Comparison of ENCODE assay signal across 29 cellular contexts in the genomic region with DNA sequence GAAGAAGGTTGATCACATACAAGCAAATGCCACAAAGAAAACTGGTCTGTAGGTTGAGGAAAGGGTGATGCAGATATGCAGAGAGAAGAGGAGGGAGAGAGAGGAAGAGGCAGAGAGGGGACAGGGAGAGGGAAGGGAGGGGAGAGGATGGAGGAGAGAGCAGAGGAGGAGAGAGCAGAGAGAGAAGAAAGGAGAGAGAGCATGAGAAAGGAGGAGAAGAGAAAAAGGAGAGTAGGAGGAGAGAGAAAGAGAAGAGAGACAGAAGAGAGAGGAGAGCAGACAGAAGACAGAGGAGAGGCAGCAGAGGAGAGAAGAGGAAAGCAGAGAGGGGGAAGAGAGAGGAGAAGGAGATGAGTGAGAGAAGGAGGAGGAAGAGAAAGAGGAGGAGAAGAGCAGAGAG. TPM values are rescaled to one million over a fixed set of nuclear protein-coding genes. Genes with fewer than 3 reads are reported as not detected.
"Had no signal": no experiment of that assay in that cellular context is flagged by ENCODE, and none has a peak within 500 bp of the region (broad histone marks: within the 10 kb centered on the region; RNA-seq: fewer than 3 reads in every experiment).

No MANE protein-coding gene starts in this region.

- H3K36me3 ChIP-seq: neural progenitor cell, ovary, stomach, thoracic aorta, thyroid gland, tibial nerve, upper lobe of left lung, vagina had no signal

- H3K9me3 Mint-ChIP-seq: natural killer cell; nephron; neural progenitor cell; stimulated activated naive CD8-positive, alpha-beta T cell treated with anti-CD3 and anti-CD28 coated beads, Interleukin-15, Interleukin-2, amounts not matched to agents 100 ng/mL and 50 ng/mL, for 24 hours had no signal

- H3K36me3 Mint-ChIP-seq: naive thymus-derived CD4-positive, alpha-beta T cell; natural killer cell; neural progenitor cell; stimulated activated effector memory CD8-positive, alpha-beta T cell treated with anti-CD3 and anti-CD28 coated beads, Interleukin-12 subunit alpha, Interleukin-12 subunit beta, amount 100 ng/mL, for 72 hours; stimulated activated naive B cell treated with anti-CD40 and anti-IgM and Interleukin-4, amounts not matched to agents 10 μg/mL and 1 μg/mL and 100 μg/mL, for 72 hours had no signal

- H3K4me3 Mint-ChIP-seq: naive thymus-derived CD4-positive, alpha-beta T cell; natural killer cell; nephron; neural progenitor cell; stimulated activated effector memory CD8-positive, alpha-beta T cell treated with anti-CD3 and anti-CD28 coated beads, Interleukin-12 subunit alpha, Interleukin-12 subunit beta, amount 100 ng/mL, for 72 hours; stimulated activated naive B cell treated with anti-CD40 and anti-IgM and Interleukin-4, amounts not matched to agents 10 μg/mL and 1 μg/mL and 100 μg/mL, for 72 hours; stimulated activated naive CD8-positive, alpha-beta T cell treated with anti-CD3 and anti-CD28 coated beads, Interleukin-15, Interleukin-2, amounts not matched to agents 100 ng/mL and 50 ng/mL, for 24 hours had no signal

- H3K9me3 ChIP-seq: ovary, psoas muscle, stomach, thoracic aorta, thyroid gland, tibial nerve, upper lobe of left lung, vagina had no signal

- H3K4me1 ChIP-seq: neural progenitor cell, psoas muscle, vagina had no signal

- H3K4me3 ChIP-seq: neural progenitor cell, ovary, psoas muscle, stomach, thoracic aorta, thyroid gland, tibial nerve, upper lobe of left lung, vagina had no signal

- FAIRE-seq: small intestine, urothelium cell line had no signal

- H3K27me3 ChIP-seq: neural progenitor cell, ovary, stomach, thyroid gland, tibial nerve, upper lobe of left lung, vagina had no signal

- H3K79me2 ChIP-seq: parathyroid adenoma had no signal

- H3K4me1 Mint-ChIP-seq: natural killer cell; neural progenitor cell; stimulated activated effector memory CD8-positive, alpha-beta T cell treated with anti-CD3 and anti-CD28 coated beads, Interleukin-12 subunit alpha, Interleukin-12 subunit beta, amount 100 ng/mL, for 72 hours; stimulated activated naive B cell treated with anti-CD40 and anti-IgM and Interleukin-4, amounts not matched to agents 10 μg/mL and 1 μg/mL and 100 μg/mL, for 72 hours had no signal

- ATAC-seq: naive thymus-derived CD4-positive, alpha-beta T cell; natural killer cell; psoas muscle; right cardiac atrium; sciatic nerve; stimulated activated effector memory CD8-positive, alpha-beta T cell treated with anti-CD3 and anti-CD28 coated beads, Interleukin-12 subunit alpha, Interleukin-12 subunit beta, amount 100 ng/mL, for 72 hours; stimulated activated naive B cell treated with anti-CD40 and anti-IgM and Interleukin-4, amounts not matched to agents 10 μg/mL and 1 μg/mL and 100 μg/mL, for 72 hours had no signal

- DNase-seq: naive thymus-derived CD4-positive, alpha-beta T cell; natural killer cell; occipital lobe; ovary; posterior cingulate gyrus; psoas muscle; right cardiac atrium; small intestine; stimulated activated CD4-positive, alpha-beta T cell treated with anti-CD3 and anti-CD28 coated beads, Interleukin-15, amount 100 ng/mL, for 24 hours; stimulated activated CD4-positive, alpha-beta T cell treated with anti-CD3 and anti-CD28 coated beads, Interleukin-2, amount 100 ng/mL, for 24 hours; stimulated activated CD4-positive, alpha-beta T cell treated with anti-CD3 and anti-CD28 coated beads, Interleukin-2, amount 100 ng/mL, for 48 hours; stimulated activated CD4-positive, alpha-beta T cell treated with anti-CD3 and anti-CD28 coated beads, Interleukin-4, amount 100 ng/mL, for 24 hours; stimulated activated naive B cell treated with anti-CD40 and anti-IgM and Interleukin-4, amounts not matched to agents 10 μg/mL and 1 μg/mL and 100 μg/mL, for 72 hours; stimulated activated naive CD4-positive, alpha-beta T cell treated with Interleukin-2 at 50 U/mL for 16 hours; stomach; thyroid gland; trophoblast cell had no signal

- H2AFZ ChIP-seq: neural progenitor cell, parathyroid adenoma had no signal

- H3K27me3 Mint-ChIP-seq: progenitor cell of endocrine pancreas; stimulated activated naive CD8-positive, alpha-beta T cell treated with anti-CD3 and anti-CD28 coated beads, Interleukin-15, Interleukin-2, amounts not matched to agents 100 ng/mL and 50 ng/mL, for 24 hours had no signal

- H3K27ac ChIP-seq: neural progenitor cell, ovary, parathyroid adenoma, psoas muscle, stomach, thoracic aorta, tibial nerve, vagina had no signal

- H3K27ac Mint-ChIP-seq: naive thymus-derived CD4-positive, alpha-beta T cell; natural killer cell; neural progenitor cell; progenitor cell of endocrine pancreas; stimulated activated effector memory CD8-positive, alpha-beta T cell treated with anti-CD3 and anti-CD28 coated beads, Interleukin-12 subunit alpha, Interleukin-12 subunit beta, amount 100 ng/mL, for 72 hours; stimulated activated naive B cell treated with anti-CD40 and anti-IgM and Interleukin-4, amounts not matched to agents 10 μg/mL and 1 μg/mL and 100 μg/mL, for 72 hours; stimulated activated naive CD8-positive, alpha-beta T cell treated with anti-CD3 and anti-CD28 coated beads, Interleukin-15, Interleukin-2, amounts not matched to agents 100 ng/mL and 50 ng/mL, for 24 hours had no signal

- H3K4me2 ChIP-seq: neural progenitor cell had no signal

- H3K9ac ChIP-seq: neural progenitor cell, parathyroid adenoma had no signal

RNA-seq across cellular contexts. Expression of gene STXBP6, which starts 59.2 kb away (rescaled TPM):
- total RNA-seq: naive thymus-derived CD4-positive, alpha-beta T cell had no signal
- polyA plus RNA-seq: naive thymus-derived CD4-positive, alpha-beta T cell had no signal
